ENCODE assay signal across 21 cellular contexts in the genomic region with DNA sequence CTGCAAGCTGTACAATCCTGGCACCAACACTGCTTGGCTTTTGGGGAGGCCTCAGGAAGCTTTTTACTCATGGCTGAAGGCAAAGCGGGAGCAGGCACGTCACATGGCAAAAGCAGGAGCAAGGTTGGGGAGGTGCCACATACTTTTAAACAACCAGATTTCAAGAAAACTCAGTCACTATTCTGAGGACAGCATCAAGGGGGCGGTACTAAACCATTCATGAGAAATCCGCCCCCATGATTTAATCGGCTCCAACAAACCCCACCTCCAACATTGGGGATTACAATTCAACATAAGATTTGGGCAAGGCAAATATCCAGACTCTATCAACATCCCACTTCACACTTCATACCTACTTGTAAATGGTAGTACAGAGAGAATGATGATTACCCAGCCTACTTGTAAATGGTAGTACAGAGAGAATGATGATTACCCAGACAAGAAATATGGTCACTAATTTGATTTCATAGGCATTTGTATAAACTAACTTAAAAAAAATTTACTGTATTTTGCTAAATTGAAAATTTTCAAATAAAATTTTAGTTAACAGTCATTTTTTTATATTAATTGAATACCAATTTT. TPM values are rescaled to one million over a fixed set of nuclear protein-coding genes. Genes with fewer than 3 reads are reported as not detected.
A peak's percentile ranks its signal among the peaks of the same experiment; 100 is the strongest.
DNase-seq lines count a peak whose midpoint lies in the region; ATAC-seq, FAIRE-seq and TF ChIP-seq lines count a peak whose summit lies in the region.
"Had no signal": no experiment of that assay in that cellular context is flagged by ENCODE, and none has a peak within 500 bp of the region (broad histone marks: within the 10 kb centered on the region; RNA-seq: fewer than 3 reads in every experiment).

No MANE protein-coding gene starts in this region.

- POLR2A ChIA-PET in OCI-LY7 (lab: Charles Lee) = interaction anchor here (1.0 kb wide), 1 partner anchor 39 kb away, joined by 3 read pairs; no protein-coding TSS in a partner anchor

- no peak for TF ChIP-seq POLR2A in GM12891 (IDR thresholded peaks at IDR 0.05; ENCODE audit: low read depth, low read length)

- H3K79me2 ChIP-seq in OCI-LY7 (ENCODE audit: insufficient read depth, low read depth, low read length) = no peaks in the 10 kb centered on the region

- no TSS peak for BruUV-seq in OCI-LY7 (replicated peaks; lab: Mats Ljungman, UMichigan)

- H3K27me3 Mint-ChIP-seq in endodermal cell (ENCODE audit: insufficient read depth) = no peaks in the 10 kb centered on the region
- H3K27me3 Mint-ChIP-seq: CD4-positive, alpha-beta memory T cell; IgD-negative memory B cell had no signal

- peak; percentile 25; the same call in 1 of the 2 replicates for TF ChIP-seq CTCF in OCI-LY7 (conservative IDR thresholded peaks at IDR 0.05; ENCODE audit: low read length)
- TF ChIP-seq CTCF in endodermal cell (conservative IDR thresholded peaks at IDR 0.05) = peak; percentile 27

- WGBS in endodermal cell (ENCODE audit: insufficient coverage in 1 of 2, insufficient read length in 1 of 2), 2 experiments = 86 to 100% methylated on average over 1 to 5 of the region's 5 CpGs

- H4K20me1 ChIP-seq in OCI-LY7 (ENCODE audit: insufficient read depth, low read length) = no peaks in the 10 kb centered on the region

- no peaks in the 10 kb centered on the region for H3K4me1 ChIP-seq in OCI-LY7 (ENCODE audit: insufficient read depth, low read length, poor library complexity, severe bottlenecking)
- no peaks in the 10 kb centered on the region for H3K4me1 ChIP-seq in endodermal cell (ENCODE audit: control insufficient read depth, insufficient read depth, low read length)

- H3K9me2 ChIP-seq in OCI-LY7 (ENCODE audit: insufficient read depth, low read length) = no peaks in the 10 kb centered on the region

- H3K4me3 ChIP-seq in OCI-LY7 (ENCODE audit: low read depth, low read length, poor library complexity, severe bottlenecking) (no peak overlapping the region), endodermal cell (ENCODE audit: low read length) (no peak overlapping the region)

- DNase-seq in NCI-H82 (lab: John Stamatoyannopoulos, UW) (peak; percentile 54), NCI-H82 treated with DMSO at 0.1 percent for 48 hours (lab: John Stamatoyannopoulos, UW; ENCODE audit: unreplicated experiment) (no peak), OCI-LY7 (ENCODE audit: low spot score) (no peak), endodermal cell (peak; percentile 63), GM12891 (ENCODE audit: insufficient read length, low spot score) (no peak), DMS79 treated with DMSO at 0.1 percent for 48 hours (lab: John Stamatoyannopoulos, UW) (no peak), NCI-H2029 (lab: John Stamatoyannopoulos, UW) (no peak)
- DNase-seq: 8988T; Calu3; CD4-positive, alpha-beta memory T cell; DND-41; H7; MV-4-11; NCI-H1417 treated with DMSO at 0.1 percent for 48 hours; NCI-H1930; NCI-H2171 treated with DMSO at 0.1 percent for 48 hours; NCI-H510A; SHP77 had no signal

- H3K27ac Mint-ChIP-seq in endodermal cell = no peak overlapping the region
- H3K27ac Mint-ChIP-seq: CD4-positive, alpha-beta memory T cell; IgD-negative memory B cell had no signal

- no peak overlapping the region for H3K4me3 Mint-ChIP-seq in endodermal cell
- H3K4me3 Mint-ChIP-seq: CD4-positive, alpha-beta memory T cell; IgD-negative memory B cell had no signal

- H3K9ac ChIP-seq in endodermal cell (ENCODE audit: extremely low read depth, low read length, poor library complexity, severe bottlenecking) = no peak overlapping the region

- no peaks in the 10 kb centered on the region for H3K9me3 Mint-ChIP-seq in endodermal cell
- H3K9me3 Mint-ChIP-seq: CD4-positive, alpha-beta memory T cell; IgD-negative memory B cell had no signal

- H3K4me2 ChIP-seq in OCI-LY7 (ENCODE audit: low read length) = no peak overlapping the region

- H3K27ac ChIP-seq in OCI-LY7 (ENCODE audit: low read depth, low read length, poor library complexity, severe bottlenecking) = no peak overlapping the region
- H3K27ac ChIP-seq in endodermal cell (ENCODE audit: low read depth, low read length) = no peak overlapping the region

- H3K4me1 Mint-ChIP-seq in endodermal cell = peaks cover 4% of the 10 kb centered on the region
- H3K4me1 Mint-ChIP-seq: CD4-positive, alpha-beta memory T cell; IgD-negative memory B cell had no signal

- intact Hi-C loops in OCI-LY7 (cut with micrococcal nuclease; ENCODE audit: unreplicated experiment) = loop anchor here (5.0 to 10.0 kb wide), 2 partner anchors 93 to 285 kb away; no protein-coding TSS in a partner anchor

- no peak overlapping the region for H2AFZ ChIP-seq in OCI-LY7 (ENCODE audit: low read length)

- no peaks in the 10 kb centered on the region for H3K9me3 ChIP-seq in OCI-LY7 (ENCODE audit: low read length)
- H3K9me3 ChIP-seq in endodermal cell (ENCODE audit: control insufficient read depth, low read length) = no peaks in the 10 kb centered on the region

- H3K27me3 ChIP-seq in endodermal cell (ENCODE audit: control insufficient read depth, insufficient read depth, low read length, poor library complexity, severe bottlenecking) = no peaks in the 10 kb centered on the region

- no peaks in the 10 kb centered on the region for H3K36me3 ChIP-seq in OCI-LY7 (ENCODE audit: insufficient read depth, low read length)
- H3K36me3 ChIP-seq in endodermal cell (ENCODE audit: control insufficient read depth, insufficient read depth, low read length) = no peaks in the 10 kb centered on the region

- ATAC-seq in GM21529 (IDR thresholded peaks at IDR 0.05; ENCODE audit: unreplicated experiment) = no peak
- ATAC-seq: SK-N-SH treated with all-trans-retinoic acid at 6 μM for 48 hours had no signal

- no peak for FAIRE-seq in GM12891 (lab: Jason Lieb, UNC)

- H3K36me3 Mint-ChIP-seq in endodermal cell (ENCODE audit: low read depth) = no peaks in the 10 kb centered on the region
- H3K36me3 Mint-ChIP-seq: CD4-positive, alpha-beta memory T cell had no signal

- CTCF ChIA-PET in OCI-LY7 (lab: Charles Lee; ENCODE audit: unreplicated experiment) = no interaction called here

TF ChIP-seq in GM12891, 5 proteins besides CTCF, POLR2A, EP300 and RAD21:
- TF ChIP-seq PAX5 (IDR thresholded peaks at IDR 0.05; ENCODE audit: insufficient read depth, low read length, severe bottlenecking) = no peak
- TF ChIP-seq POLR2AphosphoS5 (IDR thresholded peaks at IDR 0.05; ENCODE audit: low read depth, low read length) = no peak
- TF ChIP-seq TAF1 (IDR thresholded peaks at IDR 0.05; ENCODE audit: low read depth, low read length) = no peak
- no peak for TF ChIP-seq SPI1 (IDR thresholded peaks at IDR 0.05; ENCODE audit: low read depth, low read length)
- no peak for TF ChIP-seq POU2F2 (IDR thresholded peaks at IDR 0.05; ENCODE audit: low read depth, low read length)

RNA-seq across cellular contexts. Expression of gene ATP5PF, which starts 24.9 kb away (rescaled TPM):
- 70.6 and 83.8 TPM in 2 replicates for total RNA-seq in OCI-LY7 (2014; rRNA removed; shearing (Covaris generic))
- 145 and 164 TPM in 2 replicates for total RNA-seq in OCI-LY7 (2022)
- total RNA-seq in endodermal cell = 100 to 1,000 TPM; 126 to 131 TPM
- 211 TPM for polyA plus RNA-seq in endodermal cell (2013, experiment 1 of 2)
- polyA plus RNA-seq in endodermal cell (2013, experiment 2 of 2) = 212 TPM
- 349 TPM for polyA plus RNA-seq in GM12891 (2012; ENCODE audit: low read depth, missing spikeins)

RNA-seq across cellular contexts. Expression of gene GABPA, which starts 25.0 kb away (rescaled TPM):
- total RNA-seq in OCI-LY7 (2014; rRNA removed; shearing (Covaris generic)) = 21.9 and 22.2 TPM in 2 replicates
- total RNA-seq in OCI-LY7 (2022) (33.2 and 33.6 TPM in 2 replicates), endodermal cell (10 to 100 TPM; 30.4 to 35.3 TPM)
- polyA plus RNA-seq in endodermal cell (2013, experiment 1 of 2) = 32.3 TPM
- 33.4 TPM for polyA plus RNA-seq in endodermal cell (2013, experiment 2 of 2)
- 7.5 TPM for polyA plus RNA-seq in GM12891 (2012; ENCODE audit: low read depth, missing spikeins)

Comparison
In these comparisons a context has a peak if more than half of its experiments do, and no peak if none do; other contexts are left out.
1. DNase-seq: peak in NCI-H82 (single experiment) and endodermal cell (single experiment); none in NCI-H82 treated with DMSO at 0.1 percent for 48 hours (single experiment), OCI-LY7 (single experiment), GM12891 (single experiment), DMS79 treated with DMSO at 0.1 percent for 48 hours (single experiment) and NCI-H2029 (single experiment).